ENCODE assay signal across 24 cellular contexts in the genomic region with DNA sequence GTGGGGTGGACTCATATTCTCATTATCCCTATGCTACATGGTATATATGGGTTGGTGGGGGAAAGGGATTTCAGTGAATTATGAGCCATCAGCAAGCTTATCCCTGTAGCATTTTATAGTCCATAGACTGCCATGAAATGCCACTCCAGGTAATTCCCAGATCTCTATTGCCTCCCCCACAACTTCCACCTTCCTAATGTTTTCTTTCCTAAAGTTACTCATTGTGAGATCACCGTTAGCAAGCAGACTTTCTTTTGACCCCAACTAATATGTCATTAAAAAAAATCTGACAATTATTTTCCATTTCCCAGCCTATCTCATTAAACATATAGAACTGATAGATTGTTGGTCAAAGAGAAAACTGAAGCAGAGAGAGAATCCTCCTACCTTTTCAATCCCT. TPM values are rescaled to one million over a fixed set of nuclear protein-coding genes. Genes with fewer than 3 reads are reported as not detected.
A peak's percentile ranks its signal among the peaks of the same experiment; 100 is the strongest.
DNase-seq lines count a peak whose midpoint lies in the region; ATAC-seq, FAIRE-seq and TF ChIP-seq lines count a peak whose summit lies in the region.
"Had no signal": no experiment of that assay in that cellular context is flagged by ENCODE, and none has a peak within 500 bp of the region (broad histone marks: within the 10 kb centered on the region; RNA-seq: fewer than 3 reads in every experiment).

No MANE protein-coding gene starts in this region.

- ATAC-seq in RWPE2 (ENCODE audit: low read depth) (peak; percentile 45; the same call in 2 of the 3 replicates), lower lobe of right lung (no peak), HG03378 (IDR thresholded peaks at IDR 0.05; ENCODE audit: unreplicated experiment) (no peak)
- ATAC-seq: GM23338 had no signal

- no peaks in the 10 kb centered on the region for H3K36me3 Mint-ChIP-seq in MCF 10A (ENCODE audit: insufficient read depth, unreplicated experiment)

- no peak overlapping the region for H3K4me3 Mint-ChIP-seq in MCF 10A (ENCODE audit: unreplicated experiment)
- H3K4me3 Mint-ChIP-seq: GM23338 had no signal

- BruUV-seq in MCF 10A (replicated peaks; lab: Mats Ljungman, UMichigan), result no TSS peak

- H3K27me3 ChIP-seq in breast epithelium (no peaks in the 10 kb centered on the region), RWPE2 (ENCODE audit: insufficient read depth, poor library complexity, severe bottlenecking) (no peaks in the 10 kb centered on the region), bronchial epithelial cell (ENCODE audit: control insufficient read depth, insufficient read depth, low read length) (no peaks in the 10 kb centered on the region), lower lobe of right lung (ENCODE audit: low read depth) (no peaks in the 10 kb centered on the region)

- no peaks in the 10 kb centered on the region for H3K4me1 ChIP-seq in breast epithelium
- peaks cover 10% of the 10 kb centered on the region for H3K4me1 ChIP-seq in RWPE2 (ENCODE audit: insufficient read depth, poor library complexity, severe bottlenecking)
- H3K4me1 ChIP-seq in lower lobe of right lung, result no peaks in the 10 kb centered on the region

- TF ChIP-seq CTCF in MCF 10A (IDR thresholded peaks at IDR 0.05; ENCODE audit: unreplicated experiment) (no peak), breast epithelium (IDR thresholded peaks at IDR 0.05) (no peak), RWPE2 (IDR thresholded peaks at IDR 0.05; ENCODE audit: poor library complexity, severe bottlenecking) (no peak), bronchial epithelial cell (IDR thresholded peaks at IDR 0.05; ENCODE audit: insufficient read depth, low read length, severe bottlenecking) (no peak), lower lobe of right lung (IDR thresholded peaks at IDR 0.05) (no peak)

- no peak for TF ChIP-seq POLR2A in breast epithelium (IDR thresholded peaks at IDR 0.05)

- POLR2A ChIA-PET in MCF 10A (lab: Yijun Ruan, JAX), result no interaction called here

- DNase-seq in MCF 10A (ENCODE audit: unreplicated experiment), result no peak
- no peak for DNase-seq in breast epithelium (ENCODE audit: low spot score in 2 of 2)
- no peak for DNase-seq in RWPE2 (ENCODE audit: low spot score)
- DNase-seq in bronchial epithelial cell (ENCODE audit: low read depth), result peak; percentile 72
- DNase-seq in renal cortical epithelial cell (ENCODE audit: low read depth), result peak; percentile 15
- no peak for DNase-seq in lower lobe of right lung
- no peak for DNase-seq in COLO829 (ENCODE audit: low spot score)
- DNase-seq: KG1; NCI-H1092; NCI-H1436 treated with DMSO at 0.1 percent for 48 hours; NCI-H187 treated with DMSO at 0.1 percent for 48 hours; NCI-H2107; NCI-H446; NCI-H524 treated with DMSO at 0.1 percent for 48 hours; NCI-H774; NK-92 treated with Interleukin-12 subunit alpha and Interleukin-12 subunit beta, amount 100 ng/mL, for 24 hours; PC-9; SHP77; T-helper 1 cell had no signal

- no peak overlapping the region for H3K4me3 ChIP-seq in breast epithelium
- no peak overlapping the region for H3K4me3 ChIP-seq in RWPE2 (ENCODE audit: severe bottlenecking)
- H3K4me3 ChIP-seq in bronchial epithelial cell (ENCODE audit: low read depth, low read length), result no peak overlapping the region
- H3K4me3 ChIP-seq in lower lobe of right lung, result no peak overlapping the region
- H3K4me3 ChIP-seq: GM23338, PC-9 had no signal

- peak overlapping the region; percentile 59 for H3K27ac Mint-ChIP-seq in MCF 10A (ENCODE audit: low read depth, unreplicated experiment)
- H3K27ac Mint-ChIP-seq: GM23338 had no signal

- H3K27ac ChIP-seq in breast epithelium (no peak overlapping the region), RWPE2 (ENCODE audit: poor library complexity, severe bottlenecking) (no peak overlapping the region), lower lobe of right lung (no peak overlapping the region)
- H3K27ac ChIP-seq: 22Rv1, PC-9 had no signal

- H3K36me3 ChIP-seq in breast epithelium (no peaks in the 10 kb centered on the region), RWPE2 (ENCODE audit: low read depth) (no peaks in the 10 kb centered on the region), bronchial epithelial cell (ENCODE audit: control insufficient read depth, insufficient read depth, low read length) (no peaks in the 10 kb centered on the region), lower lobe of right lung (no peaks in the 10 kb centered on the region)

- FAIRE-seq in bronchial epithelial cell (lab: Jason Lieb, UNC), result no peak
- FAIRE-seq: D721Med, G401.6 had no signal

- intact Hi-C loops in MCF 10A (cut with micrococcal nuclease), result no loop called here
- intact Hi-C loops in breast epithelium (cut with DNase I; ENCODE audit: low total_unique reads), result no loop called here
- intact Hi-C loops in lower lobe of right lung (cut with DNase I), result no loop called here

- H3K9me3 ChIP-seq in breast epithelium (no peaks in the 10 kb centered on the region), RWPE2 (ENCODE audit: severe bottlenecking) (no peaks in the 10 kb centered on the region), lower lobe of right lung (no peaks in the 10 kb centered on the region)

- H3K9me3 Mint-ChIP-seq in MCF 10A (ENCODE audit: unreplicated experiment), result no peaks in the 10 kb centered on the region
- H3K9me3 Mint-ChIP-seq: GM23338 had no signal

- CTCF ChIA-PET in MCF 10A (lab: Yijun Ruan, JAX), result no interaction called here

- H3K4me1 Mint-ChIP-seq in MCF 10A (ENCODE audit: insufficient read depth, unreplicated experiment), result peaks cover 17% of the 10 kb centered on the region

- H3K27me3 Mint-ChIP-seq in MCF 10A (ENCODE audit: insufficient read depth, unreplicated experiment), result no peaks in the 10 kb centered on the region

RNA-seq across cellular contexts. Expression of a gene that starts 40.7 kb away (rescaled TPM):
- 0.39 and 0.42 TPM in 2 replicates for total RNA-seq in MCF 10A (2022)
- total RNA-seq in breast epithelium, result 10 to 100 TPM in 2 of 3 donors, 1 to 10 TPM in 1; 8.8 to 20.6 (median 17.0) TPM
- 0.26 and 1.3 TPM in 2 replicates for total RNA-seq in bronchial epithelial cell
- total RNA-seq in renal cortical epithelial cell, result 2.3 and 2.4 TPM in 2 replicates
- 1.5 TPM for total RNA-seq in lower lobe of right lung
- total RNA-seq: PC-9 had no signal

Comparison
In these comparisons a context has a peak if more than half of its experiments do, and no peak if none do; other contexts are left out.
1. DNase-seq: peak in bronchial epithelial cell (single experiment) and renal cortical epithelial cell (single experiment); none in MCF 10A (single experiment), breast epithelium (0 of 2), RWPE2 (single experiment), lower lobe of right lung (single experiment) and COLO829 (single experiment).